9 cellular contexts compared by ENCODE assay signal in genomic region chr20:57772349-57772964, GRCh38.
DNase-seq lines count a peak whose midpoint lies in the region; ATAC-seq, FAIRE-seq and TF ChIP-seq lines count a peak whose summit lies in the region.
"Had no signal": no experiment of that assay in that cellular context is flagged by ENCODE, and none has a peak within 500 bp of the region (broad histone marks: within the 10 kb centered on the region; RNA-seq: fewer than 3 reads in every experiment).

No MANE protein-coding gene starts in this region.

- H2AFZ ChIP-seq in endothelial cell of umbilical vein (ENCODE audit: low read depth, low read length): peak overlapping the region; percentile 4

- H3K9ac ChIP-seq in endothelial cell of umbilical vein (replicated peaks; ENCODE audit: extremely low read depth, insufficient read depth, low read length): no peak overlapping the region

- peaks cover 41% of the 10 kb centered on the region for H3K4me1 ChIP-seq in endothelial cell of umbilical vein (ENCODE audit: control insufficient read depth, extremely low read depth, insufficient read depth, low read length)
- H3K4me1 ChIP-seq: adrenal gland had no signal

- no peaks in the 10 kb centered on the region for H3K27me3 ChIP-seq in endothelial cell of umbilical vein (ENCODE audit: control insufficient read depth in 2 of 2, insufficient read depth in 2 of 2, low read length in 2 of 2)
- H3K27me3 ChIP-seq: adrenal gland had no signal

- TF ChIP-seq CTCF in endothelial cell of umbilical vein (IDR thresholded peaks at IDR 0.05; ENCODE audit: extremely low read depth in 1 of 2, insufficient read depth in 1 of 2, low read depth in 1 of 2, low read length in 2 of 2): no peak

- H3K4me2 ChIP-seq in endothelial cell of umbilical vein (ENCODE audit: insufficient read depth, low read length): peak overlapping the region; percentile 19

- BruUV-seq in endothelial cell of umbilical vein (replicated peaks; lab: Mats Ljungman, UMichigan): no TSS peak

- no peaks in the 10 kb centered on the region for H3K9me3 ChIP-seq in endothelial cell of umbilical vein (replicated peaks; ENCODE audit: control insufficient read depth, insufficient read depth, low read length)
- H3K9me3 ChIP-seq: adrenal gland had no signal

- H3K27ac ChIP-seq in endothelial cell of umbilical vein (ENCODE audit: insufficient read depth, low read depth, low read length): peak overlapping the region; percentile 47
- H3K27ac ChIP-seq: adrenal gland had no signal

- TF ChIP-seq POLR2A in endothelial cell of umbilical vein (IDR thresholded peaks at IDR 0.05; ENCODE audit: low read depth, low read length): no peak

- intact Hi-C loops in endothelial cell of umbilical vein (cut with micrococcal nuclease): no loop called here

- POLR2A ChIA-PET in endothelial cell of umbilical vein (lab: Charles Lee): interaction anchor here (1.5 kb wide), 1 partner anchor 62 kb away, joined by 4 read pairs; the partner anchor contains the start of gene PMEPA1

- no peaks in the 10 kb centered on the region for H3K9me1 ChIP-seq in endothelial cell of umbilical vein (replicated peaks; ENCODE audit: control insufficient read depth, extremely low read depth, insufficient read depth, low read length)

- peak; percentile 90 for FAIRE-seq in endothelial cell of umbilical vein (lab: Jason Lieb, UNC)

- ATAC-seq in activated CD4-positive, CD25-positive, alpha-beta regulatory T cell treated with anti-CD3 and anti-CD28 coated beads, Interleukin-2, amount 50 U/mL, for 24 hours: peak; percentile 75 to 91
- no peak for ATAC-seq in GM19351 (IDR thresholded peaks at IDR 0.05; ENCODE audit: unreplicated experiment)
- ATAC-seq in GM18868 (IDR thresholded peaks at IDR 0.05; ENCODE audit: unreplicated experiment): no peak

- dilution Hi-C loops in endothelial cell of umbilical vein (cut with MboI; ENCODE audit: extremely low pct_ligation_motif_present, low sequenced_read_pairs): no loop called here

- H3K4me3 ChIP-seq in endothelial cell of umbilical vein (replicated peaks in 1 of 3; ENCODE audit: insufficient read depth in 1 of 3, low read depth in 1 of 3, low read length in 3 of 3): no peak overlapping the region
- H3K4me3 ChIP-seq: adrenal gland had no signal

- H3K79me2 ChIP-seq in endothelial cell of umbilical vein (ENCODE audit: control insufficient read depth, insufficient read depth, low read length): no peaks in the 10 kb centered on the region

- DNase-seq in activated CD4-positive, CD25-positive, alpha-beta regulatory T cell treated with anti-CD3 and anti-CD28 coated beads, Interleukin-2, amount 50 U/mL, for 72 hours: no peak
- DNase-seq in RKO (ENCODE audit: low spot score): peak; percentile 63
- DNase-seq in endothelial cell of umbilical vein (ENCODE audit: low read depth, low spot score): peak; percentile 60
- peak; percentile 35 for DNase-seq in stimulated activated CD4-positive, alpha-beta T cell treated with anti-CD3 and anti-CD28 coated beads, Interleukin-1b, Interleukin-23, amount 100 ng/mL, for 48 hours
- no peak for DNase-seq in effector CD8-positive, alpha-beta T cell (lab: John Stamatoyannopoulos, UW)

- CTCF ChIA-PET in endothelial cell of umbilical vein (lab: Charles Lee): interaction anchor here (0.9 kb wide), 1 partner anchor 79 kb away, joined by 3 read pairs; no protein-coding TSS in a partner anchor

- no peaks in the 10 kb centered on the region for H4K20me1 ChIP-seq in endothelial cell of umbilical vein (replicated peaks; ENCODE audit: control insufficient read depth, extremely low read depth, insufficient read depth, low read length)

- H3K36me3 ChIP-seq in endothelial cell of umbilical vein (ENCODE audit: control insufficient read depth in 2 of 2, extremely low read depth in 1 of 2, insufficient read depth in 2 of 2, low read length in 2 of 2): no peaks in the 10 kb centered on the region
- H3K36me3 ChIP-seq: adrenal gland had no signal

TF ChIP-seq in endothelial cell of umbilical vein, 7 proteins besides CTCF, POLR2A, EP300 and RAD21:
- TF ChIP-seq EZH2 (IDR thresholded peaks at IDR 0.05; ENCODE audit: borderline replicate concordance, low read depth, low read length, severe bottlenecking): no peak
- no peak for TF ChIP-seq MYC (IDR thresholded peaks at IDR 0.05; ENCODE audit: low read depth, low read length)
- peak; percentile 88 for TF ChIP-seq FOS (IDR thresholded peaks at IDR 0.05; ENCODE audit: borderline replicate concordance, insufficient read depth, low read length)
- no peak for TF ChIP-seq MAX (IDR thresholded peaks at IDR 0.05; ENCODE audit: insufficient read depth, insufficient read length)
- TF ChIP-seq JUN (IDR thresholded peaks at IDR 0.05; ENCODE audit: borderline replicate concordance, insufficient read depth, insufficient read length, low read depth): no peak
- peak; percentile 36 for TF ChIP-seq POLR2AphosphoS5 (IDR thresholded peaks at IDR 0.05; ENCODE audit: insufficient read depth, low read depth, low read length)
- TF ChIP-seq GATA2 (IDR thresholded peaks at IDR 0.05; ENCODE audit: insufficient read depth, insufficient read length, low read depth, low read length): peak; percentile 35

Comparison
In these comparisons a context has a peak if more than half of its experiments do, and no peak if none do; other contexts are left out.
1. ATAC-seq: peak in activated CD4-positive, CD25-positive, alpha-beta regulatory T cell treated with anti-CD3 and anti-CD28 coated beads, Interleukin-2, amount 50 U/mL, for 24 hours (2 of 2); none in GM19351 (single experiment) and GM18868 (single experiment).
2. DNase-seq: peak in RKO (single experiment), endothelial cell of umbilical vein (single experiment) and stimulated activated CD4-positive, alpha-beta T cell treated with anti-CD3 and anti-CD28 coated beads, Interleukin-1b, Interleukin-23, amount 100 ng/mL, for 48 hours (single experiment); none in activated CD4-positive, CD25-positive, alpha-beta regulatory T cell treated with anti-CD3 and anti-CD28 coated beads, Interleukin-2, amount 50 U/mL, for 72 hours (single experiment) and effector CD8-positive, alpha-beta T cell (single experiment).